Comparison of ENCODE assay signal across 11 cellular contexts in genomic region chr12:113261847-113262470, GRCh38. TPM values are rescaled to one million over a fixed set of nuclear protein-coding genes. Genes with fewer than 3 reads are reported as not detected.
A peak's percentile ranks its signal among the peaks of the same experiment; 100 is the strongest.
DNase-seq lines count a peak whose midpoint lies in the region; ATAC-seq and TF ChIP-seq lines count a peak whose summit lies in the region.
"Had no signal": no experiment of that assay in that cellular context is flagged by ENCODE, and none has a peak within 500 bp of the region (broad histone marks: within the 10 kb centered on the region; RNA-seq: fewer than 3 reads in every experiment).

No MANE protein-coding gene starts in this region.

- no peaks in the 10 kb centered on the region for H3K9me3 ChIP-seq in heart left ventricle
- H3K9me3 ChIP-seq in esophagus squamous epithelium = no peaks in the 10 kb centered on the region
- H3K9me3 ChIP-seq in transverse colon = no peaks in the 10 kb centered on the region
- H3K9me3 ChIP-seq: suprapubic skin had no signal

- peak overlapping the region in 1 of 5 donors; percentile 13 for H3K4me3 Mint-ChIP-seq in immature natural killer cell

- TF ChIP-seq CTCF in heart left ventricle (IDR thresholded peaks at IDR 0.05) (no peak), esophagus squamous epithelium (IDR thresholded peaks at IDR 0.05) (no peak), transverse colon (IDR thresholded peaks at IDR 0.05) (no peak)

- H3K27me3 Mint-ChIP-seq in immature natural killer cell (ENCODE audit: low read depth in 3 of 3) = no peaks in the 10 kb centered on the region

- no peak overlapping the region for H3K27ac Mint-ChIP-seq in immature natural killer cell

- no peak for TF ChIP-seq EP300 in transverse colon (IDR thresholded peaks at IDR 0.05; ENCODE audit: low read depth)

- ATAC-seq in heart left ventricle (no peak), left ventricle myocardium superior (no peak), GM21786 (IDR thresholded peaks at IDR 0.05; ENCODE audit: unreplicated experiment) (no peak), HG03342 (IDR thresholded peaks at IDR 0.05; ENCODE audit: unreplicated experiment) (no peak)

- in situ Hi-C loops in transverse colon (cut with MboI; ENCODE audit: low pct_ligation_motif_present in 1 of 4, low pct_unique_long_range_greater_than_20kb in 1 of 4, low sequenced_read_pairs in 3 of 4) = no loop called here

- H3K9me3 Mint-ChIP-seq in immature natural killer cell = no peaks in the 10 kb centered on the region

- H3K36me3 ChIP-seq in heart left ventricle (peaks cover 0 to 65% (median 47%) of the 10 kb centered on the region in 9 donors), esophagus squamous epithelium (peaks cover 0 to 75% (median 0%) of the 10 kb centered on the region in 3 donors), transverse colon (peaks cover 0 to 21% (median 6%) of the 10 kb centered on the region in 4 donors)
- H3K36me3 ChIP-seq: cardiac muscle cell had no signal

- intact Hi-C loops in heart left ventricle (cut with DNase I) = loop anchor here in 3 of 10 donors (2.0 to 5.0 kb wide), 2 partner anchors 35 to 41 kb away; partner anchors contain the start of gene TPCN1 (in 1 of the 3)
- intact Hi-C loops in left ventricle myocardium superior (cut with micrococcal nuclease) = loop anchor here (10.0 kb wide), 1 partner anchor 67 kb away; no protein-coding TSS in a partner anchor
- intact Hi-C loops in esophagus squamous epithelium (cut with DNase I) = no loop called here
- intact Hi-C loops in transverse colon (cut with DNase I; ENCODE audit: low total_unique reads) = no loop called here

- peaks cover 0 to 2% (median 0%) of the 10 kb centered on the region in 3 donors for H3K36me3 Mint-ChIP-seq in immature natural killer cell

- H3K27ac ChIP-seq in heart left ventricle (peak overlapping the region in 10 of 12 donors; percentile 6 to 81 (median 70)), esophagus squamous epithelium (peak overlapping the region in 3 of 4 donors; percentile 18 to 57 (median 24)), transverse colon (peak overlapping the region in 3 of 4 donors; percentile 4 to 39 (median 29))
- H3K27ac ChIP-seq: cardiac muscle cell had no signal

- H3K4me1 ChIP-seq in heart left ventricle (peaks cover 10 to 57% (median 39%) of the 10 kb centered on the region in 12 donors), esophagus squamous epithelium (peaks cover 9 to 61% (median 10%) of the 10 kb centered on the region in 3 donors), transverse colon (peaks cover 4 to 34% (median 18%) of the 10 kb centered on the region in 4 donors)

- H3K4me1 Mint-ChIP-seq in immature natural killer cell = peaks cover 4 to 16% of the 10 kb centered on the region in 2 donors

- 68 to 77% (median 71%) methylated on average over 6 of the region's 6 CpGs for WGBS in heart left ventricle, 4 donors
- WGBS in esophagus squamous epithelium, 2 donors = 59 to 71% methylated on average over 6 of the region's 6 CpGs
- 73 to 78% methylated on average over 6 of the region's 6 CpGs for WGBS in transverse colon (ENCODE audit: low coverage in 1 of 2), 2 donors

- no peak for TF ChIP-seq POLR2A in heart left ventricle (IDR thresholded peaks at IDR 0.05)
- no peak for TF ChIP-seq POLR2A in esophagus squamous epithelium (IDR thresholded peaks at IDR 0.05)
- no peak for TF ChIP-seq POLR2A in transverse colon (IDR thresholded peaks at IDR 0.05)

- DNase-seq in heart left ventricle (no peak), left ventricle myocardium superior (no peak), SKM-1 treated with dmso at 0.1 percent for 144 hours (lab: John Stamatoyannopoulos, UW; ENCODE audit: unreplicated experiment) (peak; percentile 62), esophagus squamous epithelium (lab: John Stamatoyannopoulos, UW) (no peak), transverse colon (no peak), immature natural killer cell (no peak)
- DNase-seq: NCI-H1436 had no signal

- H3K27me3 ChIP-seq in heart left ventricle = no peaks in the 10 kb centered on the region
- H3K27me3 ChIP-seq in esophagus squamous epithelium = no peaks in the 10 kb centered on the region
- no peaks in the 10 kb centered on the region for H3K27me3 ChIP-seq in transverse colon
- H3K27me3 ChIP-seq: cardiac muscle cell, suprapubic skin had no signal

- H3K4me3 ChIP-seq in heart left ventricle (no peak overlapping the region), esophagus squamous epithelium (no peak overlapping the region), transverse colon (no peak overlapping the region)
- H3K4me3 ChIP-seq: cardiac muscle cell, suprapubic skin had no signal

RNA-seq across cellular contexts. Expression of gene TPCN1, which starts 40.7 kb away (rescaled TPM):
- total RNA-seq in heart left ventricle = 100 to 1,000 TPM in 4 of 9 donors, 10 to 100 TPM in 5; 52.1 to 136 (median 92.0) TPM
- polyA plus RNA-seq in heart left ventricle = 10 to 100 TPM; 22.6 to 75.1 TPM
- 145 TPM for total RNA-seq in left ventricle myocardium superior
- total RNA-seq in esophagus squamous epithelium = 10 to 100 TPM; 15.5 to 48.8 (median 34.5) TPM
- total RNA-seq in transverse colon = 1,000 to 10,000 TPM in 1 of 4 donors, 100 to 1,000 TPM in 1, 10 to 100 TPM in 2; 85.1 to 1,315 (median 121) TPM
- polyA plus RNA-seq in immature natural killer cell = 1 to 10 TPM in 2 of 3 donors, not detected in 1; 3.0 to 3.1 TPM
